9 cellular contexts compared by ENCODE assay signal in the genomic region with DNA sequence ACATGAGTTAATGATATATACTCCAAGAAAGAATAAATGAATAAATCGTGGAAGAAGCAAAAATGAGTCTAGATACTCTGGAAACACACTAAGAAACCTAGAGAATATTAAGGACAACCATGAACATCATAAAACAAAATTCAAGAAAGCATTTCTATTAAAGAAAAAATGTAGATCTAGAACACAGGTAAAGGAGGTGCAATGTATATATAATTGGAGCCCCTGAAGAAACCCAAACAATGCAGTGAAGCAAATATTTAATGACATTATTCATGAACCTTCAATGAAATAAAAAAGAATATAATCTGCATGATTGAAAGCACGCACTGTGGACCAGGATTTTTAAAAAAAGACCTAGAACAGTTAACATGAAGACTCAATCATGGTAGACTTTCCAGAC.
"Had no signal": no experiment of that assay in that cellular context is flagged by ENCODE, and none has a peak within 500 bp of the region (broad histone marks: within the 10 kb centered on the region; RNA-seq: fewer than 3 reads in every experiment).

No MANE protein-coding gene starts in this region.

- H3K4me2 ChIP-seq: KMS-11 had no signal

- H3K4me3 Mint-ChIP-seq: H9, HFFc6, IgD-negative memory B cell had no signal

- H3K27ac Mint-ChIP-seq: H9, HFFc6, IgD-negative memory B cell had no signal

- H3K27ac ChIP-seq: HL-60, KMS-11 had no signal

- H3K36me3 Mint-ChIP-seq: IgD-negative memory B cell had no signal

- H3K4me1 Mint-ChIP-seq: IgD-negative memory B cell had no signal

- DNase-seq: GOT3, H9, HCEC 1CT, HFFc6, KBM-7 had no signal

- H3K9ac ChIP-seq: KMS-11 had no signal

- H3K27me3 Mint-ChIP-seq: IgD-negative memory B cell had no signal

- FAIRE-seq: H54 had no signal
